Comparison of ENCODE assay signal across 19 cellular contexts in genomic region chr2:57842531-57842930, GRCh38.
A peak's percentile ranks its signal among the peaks of the same experiment; 100 is the strongest.
DNase-seq lines count a peak whose midpoint lies in the region; ATAC-seq and TF ChIP-seq lines count a peak whose summit lies in the region.
"Had no signal": no experiment of that assay in that cellular context is flagged by ENCODE, and none has a peak within 500 bp of the region (broad histone marks: within the 10 kb centered on the region; RNA-seq: fewer than 3 reads in every experiment).

No MANE protein-coding gene starts in this region.

- H3K23ac ChIP-seq in IMR-90 (ENCODE audit: low read depth, low read length) (no peak overlapping the region), H9 (ENCODE audit: insufficient read length, low read depth, low read length) (no peak overlapping the region)

- no peaks in the 10 kb centered on the region for H3K27me3 Mint-ChIP-seq in H9 (ENCODE audit: low read depth)
- H3K27me3 Mint-ChIP-seq: activated B cell treated with CpG ODN at 0.5 μM for 24 hours, brain had no signal

- H3K9me2 ChIP-seq in PC-9 (ENCODE audit: insufficient read depth) = no peaks in the 10 kb centered on the region

- H3K4me1 ChIP-seq in IMR-90 (ENCODE audit: control insufficient read depth, insufficient read depth, low read length) = no peaks in the 10 kb centered on the region
- no peaks in the 10 kb centered on the region; the same call in 1 of the 2 replicates for H3K4me1 ChIP-seq in H9 (ENCODE audit: insufficient read depth, low read length)
- no peaks in the 10 kb centered on the region for H3K4me1 ChIP-seq in PC-9 (replicated peaks; ENCODE audit: insufficient read depth)

- H4K91ac ChIP-seq in IMR-90 (ENCODE audit: insufficient read depth, low read depth, low read length) (no peak overlapping the region), H9 (ENCODE audit: insufficient read length, low read depth, low read length) (no peak overlapping the region)

- no peak overlapping the region for H2AFZ ChIP-seq in IMR-90 (replicated peaks; ENCODE audit: low read length, poor library complexity)
- no peak overlapping the region for H2AFZ ChIP-seq in H9 (ENCODE audit: low read length)
- H2AFZ ChIP-seq in PC-9 = no peak overlapping the region

- H3K18ac ChIP-seq in IMR-90 (ENCODE audit: low read depth, low read length) (no peak overlapping the region), H9 (ENCODE audit: insufficient read length, low read depth, low read length) (no peak overlapping the region)

- DNase-seq in Daoy (ENCODE audit: low read depth) (peak; percentile 90), IMR-90 (peak; percentile 17), amniotic epithelial cell (ENCODE audit: low read depth) (peak; percentile 78), glomerular visceral epithelial cell (ENCODE audit: extremely low spot score) (peak; percentile 47), H9 (no peak), PC-9 (no peak)
- DNase-seq: activated B cell treated with CpG ODN at 0.5 μM for 24 hours; activated naive CD4-positive, alpha-beta T cell; KBM-7; NCI-H446 treated with DMSO at 0.1 percent for 48 hours; right cardiac atrium; stimulated activated CD4-positive, alpha-beta T cell treated with anti-CD3 and anti-CD28 coated beads, Interleukin-2, amount 100 ng/mL, for 24 hours; SW 1271 had no signal

- H3K27me3 ChIP-seq in IMR-90 (ENCODE audit: control insufficient read depth, insufficient read depth, low read length) = no peaks in the 10 kb centered on the region
- H3K27me3 ChIP-seq in H9 (ENCODE audit: insufficient read depth, low read length) = no peaks in the 10 kb centered on the region
- no peaks in the 10 kb centered on the region for H3K27me3 ChIP-seq in PC-9 (ENCODE audit: insufficient read depth, low read depth)

- in situ Hi-C loops in IMR-90 (cut with MboI; ENCODE audit: low sequenced_read_pairs) = no loop called here

- H3K4me1 Mint-ChIP-seq in H9 = no peaks in the 10 kb centered on the region; a peak in 1 of 4 replicates
- H3K4me1 Mint-ChIP-seq: brain, neural crest cell had no signal

- H3K27ac ChIP-seq in IMR-90 (ENCODE audit: insufficient read depth, low read length) (no peak overlapping the region), H9 (ENCODE audit: insufficient read length, low read depth, low read length) (no peak overlapping the region), PC-9 (no peak overlapping the region)
- H3K27ac ChIP-seq: thoracic aorta had no signal

- H3K4me3 ChIP-seq in IMR-90 (ENCODE audit: insufficient read depth, low read depth, low read length) = no peak overlapping the region
- H3K4me3 ChIP-seq in PC-9 = no peak overlapping the region
- H3K4me3 ChIP-seq: lung, thoracic aorta had no signal

- no peaks in the 10 kb centered on the region for H3K79me1 ChIP-seq in IMR-90 (ENCODE audit: low read depth in 1 of 2, low read length in 2 of 2)
- no peaks in the 10 kb centered on the region for H3K79me1 ChIP-seq in H9 (ENCODE audit: insufficient read depth, low read depth, low read length, poor library complexity, severe bottlenecking)

- peaks cover 7 to 9% of the 10 kb centered on the region in 2 experiments; a peak in 4 of 5 replicates for H3K9me3 Mint-ChIP-seq in H9

- no peak overlapping the region for H2BK12ac ChIP-seq in H9 (ENCODE audit: insufficient read length, low read depth, low read length)

- H2BK120ac ChIP-seq in IMR-90 (ENCODE audit: low read depth, low read length) = no peak overlapping the region
- H2BK120ac ChIP-seq in H9 (ENCODE audit: low read depth, low read length, poor library complexity, severe bottlenecking) = no peak overlapping the region

- H4K20me1 ChIP-seq in IMR-90 (ENCODE audit: insufficient read depth, low read length) = no peaks in the 10 kb centered on the region
- no peaks in the 10 kb centered on the region for H4K20me1 ChIP-seq in H9 (ENCODE audit: control insufficient read depth, insufficient read depth, insufficient read length)
- H4K20me1 ChIP-seq in PC-9 (ENCODE audit: insufficient read depth) = no peaks in the 10 kb centered on the region

- BruUV-seq in IMR-90 (replicated peaks; lab: Mats Ljungman, UMichigan) (no TSS peak), PC-9 (replicated peaks; lab: Mats Ljungman, UMichigan) (no TSS peak)

- H3T11ph ChIP-seq in H9 (ENCODE audit: low read length) = no peak overlapping the region

- H2AK9ac ChIP-seq in IMR-90 (replicated peaks; ENCODE audit: low read depth, low read length, poor library complexity) = no peak overlapping the region

- H3K56ac ChIP-seq in IMR-90 (ENCODE audit: extremely low read depth, insufficient read depth, low read length) = no peak overlapping the region
- H3K56ac ChIP-seq in H9 (ENCODE audit: insufficient read length, low read depth, low read length) = no peak overlapping the region

- no peak overlapping the region for H3K4me3 Mint-ChIP-seq in H9
- H3K4me3 Mint-ChIP-seq: activated B cell treated with CpG ODN at 0.5 μM for 24 hours, brain, neural crest cell had no signal

- CTCF ChIA-PET in IMR-90 (lab: Yijun Ruan, JAX) = no interaction called here
- CTCF ChIA-PET in PC-9 (lab: Charles Lee) = no interaction called here

- no peak overlapping the region for H3K27ac Mint-ChIP-seq in H9
- H3K27ac Mint-ChIP-seq: activated B cell treated with CpG ODN at 0.5 μM for 24 hours, brain had no signal

- H4K8ac ChIP-seq in IMR-90 (ENCODE audit: low read depth in 2 of 2, low read length in 2 of 2) (no peak overlapping the region), H9 (replicated peaks; ENCODE audit: insufficient read length, low read depth, low read length) (no peak overlapping the region)

- no peak for TF ChIP-seq RAD21 in IMR-90 (IDR thresholded peaks at IDR 0.05; ENCODE audit: low read length)

- H3K14ac ChIP-seq in IMR-90 (replicated peaks; ENCODE audit: low read depth, low read length) = no peak overlapping the region
- H3K14ac ChIP-seq in H9 (ENCODE audit: insufficient read depth, low read length) = no peak overlapping the region

- POLR2A ChIA-PET in IMR-90 (lab: Charles Lee; ENCODE audit: unreplicated experiment) = no interaction called here
- POLR2A ChIA-PET in PC-9 (lab: Charles Lee; ENCODE audit: unreplicated experiment) = no interaction called here

- no peaks in the 10 kb centered on the region for H3K36me3 ChIP-seq in IMR-90 (ENCODE audit: control insufficient read depth, insufficient read depth, low read length)
- no peaks in the 10 kb centered on the region for H3K36me3 ChIP-seq in PC-9 (ENCODE audit: low read depth)
- H3K36me3 ChIP-seq: thoracic aorta had no signal

- H3K36me3 Mint-ChIP-seq in H9 (ENCODE audit: insufficient read depth in 1 of 3, low read depth in 3 of 3) = peaks cover 3 to 11% (median 5%) of the 10 kb centered on the region in 3 experiments; a peak in 5 of 7 replicates
- H3K36me3 Mint-ChIP-seq: brain had no signal

- H3K9me1 ChIP-seq in IMR-90 (ENCODE audit: insufficient read depth, low read length) = no peaks in the 10 kb centered on the region

- H2AK5ac ChIP-seq in IMR-90 (ENCODE audit: low read depth, low read length) = no peak overlapping the region
- no peak overlapping the region for H2AK5ac ChIP-seq in H9 (ENCODE audit: insufficient read length, low read length)

- H3K9me3 ChIP-seq in IMR-90 (ENCODE audit: control insufficient read depth, insufficient read depth, low read length) (no peaks in the 10 kb centered on the region), H9 (ENCODE audit: control insufficient read depth, low read depth, low read length) (no peaks in the 10 kb centered on the region), PC-9 (ENCODE audit: insufficient read depth, low read depth) (no peaks in the 10 kb centered on the region)
- H3K9me3 ChIP-seq: thoracic aorta had no signal

- TF ChIP-seq CTCF in IMR-90 (conservative IDR thresholded peaks at IDR 0.05; ENCODE audit: low read depth, low read length) (no peak), H9 (conservative IDR thresholded peaks at IDR 0.05) (no peak), PC-9 (conservative IDR thresholded peaks at IDR 0.05) (no peak)

- H4K5ac ChIP-seq in IMR-90 (ENCODE audit: low read depth, low read length) (no peak overlapping the region), H9 (ENCODE audit: insufficient read length, low read depth, low read length) (no peak overlapping the region)

- H3K4me2 ChIP-seq in IMR-90 (ENCODE audit: low read depth, low read length) (no peak overlapping the region), H9 (ENCODE audit: insufficient read depth, insufficient read length, low read length) (no peak overlapping the region), PC-9 (no peak overlapping the region)

- WGBS in IMR-90 (ENCODE audit: extremely low coverage in 2 of 2, insufficient read length in 1 of 2), 2 experiments = no CpG with 5 or more reads among the region's 1 CpG
- no CpG with 5 or more reads among the region's 1 CpG for WGBS in H9 (ENCODE audit: extremely low coverage, insufficient read length, low lambda C conversion rate)

- no peak overlapping the region for H3K9ac ChIP-seq in IMR-90 (ENCODE audit: low read depth, low read length)
- no peak overlapping the region for H3K9ac ChIP-seq in H9 (ENCODE audit: extremely low read depth, insufficient read length, low read length)

- H3K79me2 ChIP-seq in H9 (ENCODE audit: insufficient read depth, low read length) = no peaks in the 10 kb centered on the region
- no peaks in the 10 kb centered on the region for H3K79me2 ChIP-seq in PC-9 (ENCODE audit: low read depth)

- dilution Hi-C loops in IMR-90 (cut with HindIII; ENCODE audit: low sequenced_read_pairs, unreplicated experiment) = no loop called here

- H3K4ac ChIP-seq in IMR-90 (ENCODE audit: low read depth, low read length) (no peak overlapping the region), H9 (ENCODE audit: low read depth, low read length) (no peak overlapping the region)

- TF ChIP-seq POLR2A in IMR-90 (IDR thresholded peaks at IDR 0.05; ENCODE audit: low read depth, low read length) = no peak

- no peaks in the 10 kb centered on the region for H3K23me2 ChIP-seq in H9 (ENCODE audit: insufficient read length, low read depth, low read length, poor library complexity, severe bottlenecking)

- intact Hi-C loops in IMR-90 (cut with micrococcal nuclease) (no loop called here), PC-9 (cut with micrococcal nuclease; ENCODE audit: unreplicated experiment) (no loop called here)

- ATAC-seq in IMR-90 (ENCODE audit: low read depth) (no peak), HG03565 (IDR thresholded peaks at IDR 0.05; ENCODE audit: unreplicated experiment) (no peak), HG03196 (IDR thresholded peaks at IDR 0.05; ENCODE audit: unreplicated experiment) (no peak)
- ATAC-seq: right cardiac atrium had no signal

- H2BK5ac ChIP-seq in IMR-90 (ENCODE audit: low read depth, low read length, poor library complexity, severe bottlenecking) (no peak overlapping the region), H9 (ENCODE audit: insufficient read length, low read length) (no peak overlapping the region)

- H2BK15ac ChIP-seq in IMR-90 (ENCODE audit: low read depth, low read length) (no peak overlapping the region), H9 (ENCODE audit: low read depth, low read length) (no peak overlapping the region)

- no peaks in the 10 kb centered on the region for H3F3A ChIP-seq in PC-9 (ENCODE audit: insufficient read depth, low read depth)

- H2BK20ac ChIP-seq in IMR-90 (ENCODE audit: low read depth, low read length) (no peak overlapping the region), H9 (ENCODE audit: low read depth, low read length, poor library complexity, severe bottlenecking) (no peak overlapping the region)

TF ChIP-seq in IMR-90, 13 proteins besides CTCF, POLR2A, EP300 and RAD21 (continues in another document):
- TF ChIP-seq MAZ (IDR thresholded peaks at IDR 0.05; ENCODE audit: borderline replicate concordance, low read depth, low read length) (no peak), RCOR1 (IDR thresholded peaks at IDR 0.05; ENCODE audit: insufficient replicate concordance, low read length) (no peak)

Comparison
In these comparisons a context has a peak if more than half of its experiments do, and no peak if none do; other contexts are left out.
1. DNase-seq: peak in Daoy (single experiment), IMR-90 (single experiment), amniotic epithelial cell (single experiment) and glomerular visceral epithelial cell (single experiment); none in H9 (single experiment) and PC-9 (0 of 2).